23 cellular contexts compared by ENCODE assay signal in genomic region chr15:81191701-81192100, GRCh38. TPM values are rescaled to one million over a fixed set of nuclear protein-coding genes. Genes with fewer than 3 reads are reported as not detected.
DNase-seq lines count a peak whose midpoint lies in the region; ATAC-seq, FAIRE-seq and TF ChIP-seq lines count a peak whose summit lies in the region.
"Had no signal": no experiment of that assay in that cellular context is flagged by ENCODE, and none has a peak within 500 bp of the region (broad histone marks: within the 10 kb centered on the region; RNA-seq: fewer than 3 reads in every experiment).

No MANE protein-coding gene starts in this region.

- DNase-seq in right cardiac atrium (no peak), Right ventricle myocardium superior (no peak), mesenchymal stem cell (no peak), thyroid gland (no peak), C1 segment of cervical spinal cord (lab: John Stamatoyannopoulos, UW) (no peak), small intestine (no peak), NCI-H187 (lab: John Stamatoyannopoulos, UW) (no peak), OCI-M1 (lab: John Stamatoyannopoulos, UW) (no peak)
- DNase-seq: DMS 273 treated with DMSO at 0.1 percent for 48 hours, GDM1, HFFc6, Karpas-422, NCI-H1105, NCI-H1694, NCI-H226, NCI-H524 treated with DMSO at 0.1 percent for 48 hours, SHP77 had no signal

- peak overlapping the region; percentile 61 for H3K27ac ChIP-seq in right cardiac atrium (ENCODE audit: low read length)
- no peak overlapping the region for H3K27ac ChIP-seq in mesenchymal stem cell (ENCODE audit: low read length, poor library complexity, severe bottlenecking)
- H3K27ac ChIP-seq in thyroid gland: peak overlapping the region in 2 of 3 donors; percentile 3 to 24
- peak overlapping the region in 1 of 2 donors; percentile 27 for H3K27ac ChIP-seq in small intestine (ENCODE audit: low read depth in 1 of 2, low read length in 1 of 2)
- H3K27ac ChIP-seq: BLaER1 treated with 17β-estradiol and CSF1 and Interleukin-3, amounts not matched to agents 10 nM and 100 nM had no signal

- H3K79me1 ChIP-seq in mesenchymal stem cell (replicated peaks; ENCODE audit: low read length, poor library complexity, severe bottlenecking): no peaks in the 10 kb centered on the region

- no peak overlapping the region for H4K91ac ChIP-seq in mesenchymal stem cell (ENCODE audit: low read length)

- intact Hi-C loops in right cardiac atrium (cut with DNase I): no loop called here
- intact Hi-C loops in Right ventricle myocardium superior (cut with DNase I): no loop called here
- intact Hi-C loops in thyroid gland (cut with DNase I): no loop called here

- H3K23ac ChIP-seq in mesenchymal stem cell (ENCODE audit: low read length in 2 of 2): no peak overlapping the region

- H3K9me3 ChIP-seq in right cardiac atrium (ENCODE audit: control insufficient read depth, low read length) (no peaks in the 10 kb centered on the region), mesenchymal stem cell (ENCODE audit: control insufficient read depth, low read length) (no peaks in the 10 kb centered on the region), thyroid gland (no peaks in the 10 kb centered on the region), small intestine (ENCODE audit: control insufficient read depth, low read depth) (no peaks in the 10 kb centered on the region)
- H3K9me3 ChIP-seq: BLaER1 treated with 17β-estradiol and CSF1 and Interleukin-3, amounts not matched to agents 10 nM and 100 nM had no signal

- ATAC-seq in right cardiac atrium: no peak
- ATAC-seq in Right ventricle myocardium superior (ENCODE audit: poor library complexity): no peak
- ATAC-seq: GM12878, Panc1 had no signal

- H3K4me3 ChIP-seq in right cardiac atrium (ENCODE audit: low read length) (no peak overlapping the region), mesenchymal stem cell (ENCODE audit: insufficient read depth in 1 of 2, low read depth in 1 of 2, low read length in 2 of 2) (no peak overlapping the region), thyroid gland (replicated peaks in 1 of 3) (no peak overlapping the region), small intestine (ENCODE audit: low read depth in 1 of 2, low read length in 2 of 2) (no peak overlapping the region)
- H3K4me3 ChIP-seq: BLaER1 treated with 17β-estradiol and CSF1 and Interleukin-3, amounts not matched to agents 10 nM and 100 nM; GM12878 had no signal

- H4K8ac ChIP-seq in mesenchymal stem cell (ENCODE audit: low read length): no peak overlapping the region

- H3K4me1 ChIP-seq in right cardiac atrium (ENCODE audit: control insufficient read depth, insufficient read depth, low read length) (peaks cover 2% of the 10 kb centered on the region), mesenchymal stem cell (ENCODE audit: control insufficient read depth, insufficient read depth, low read depth, low read length) (no peaks in the 10 kb centered on the region), thyroid gland (peaks cover 9 to 12% of the 10 kb centered on the region in 2 donors), small intestine (ENCODE audit: control insufficient read depth in 2 of 2, insufficient read depth in 1 of 2, low read depth in 1 of 2, low read length in 1 of 2) (no peaks in the 10 kb centered on the region)

- H2BK5ac ChIP-seq in mesenchymal stem cell (ENCODE audit: low read depth, low read length, poor library complexity, severe bottlenecking): no peak overlapping the region

- H3K9ac ChIP-seq in mesenchymal stem cell (ENCODE audit: low read length): peak overlapping the region; percentile 1
- H3K9ac ChIP-seq: BLaER1 treated with 17β-estradiol and CSF1 and Interleukin-3, amounts not matched to agents 10 nM and 100 nM had no signal

- H2AK5ac ChIP-seq in mesenchymal stem cell (ENCODE audit: low read length, severe bottlenecking): no peak overlapping the region

- no peak overlapping the region for H3K4ac ChIP-seq in mesenchymal stem cell (ENCODE audit: low read depth in 1 of 2, low read length in 2 of 2)

- H3K18ac ChIP-seq in mesenchymal stem cell (ENCODE audit: low read depth in 1 of 2, low read length in 2 of 2): no peak overlapping the region

- no peaks in the 10 kb centered on the region for H3K36me3 ChIP-seq in mesenchymal stem cell (ENCODE audit: control insufficient read depth in 1 of 2, insufficient read depth in 2 of 2, low read depth in 1 of 2, low read length in 2 of 2)
- no peaks in the 10 kb centered on the region for H3K36me3 ChIP-seq in thyroid gland
- H3K36me3 ChIP-seq in small intestine (ENCODE audit: control insufficient read depth in 2 of 2, insufficient read depth in 2 of 2, low read length in 2 of 2): no peaks in the 10 kb centered on the region
- H3K36me3 ChIP-seq: BLaER1 treated with 17β-estradiol and CSF1 and Interleukin-3, amounts not matched to agents 10 nM and 100 nM had no signal

- TF ChIP-seq POLR2A in thyroid gland (IDR thresholded peaks at IDR 0.05): no peak

- no peak overlapping the region for H3K4me2 ChIP-seq in mesenchymal stem cell (ENCODE audit: low read length, poor library complexity, severe bottlenecking)
- H3K4me2 ChIP-seq: BLaER1 treated with 17β-estradiol and CSF1 and Interleukin-3, amounts not matched to agents 10 nM and 100 nM had no signal

- H3K14ac ChIP-seq in mesenchymal stem cell (ENCODE audit: low read length in 2 of 2): no peak overlapping the region

- H2BK15ac ChIP-seq in mesenchymal stem cell (ENCODE audit: low read depth, poor library complexity, severe bottlenecking): no peak overlapping the region

- no peak overlapping the region for H2BK120ac ChIP-seq in mesenchymal stem cell (ENCODE audit: low read depth, low read length)

- no peak overlapping the region for H2AFZ ChIP-seq in mesenchymal stem cell (ENCODE audit: low read depth, low read length)

- TF ChIP-seq CTCF in thyroid gland (IDR thresholded peaks at IDR 0.05): no peak

- no peaks in the 10 kb centered on the region for H3K27me3 ChIP-seq in right cardiac atrium (ENCODE audit: control insufficient read depth, insufficient read depth)
- no peaks in the 10 kb centered on the region for H3K27me3 ChIP-seq in mesenchymal stem cell (ENCODE audit: control insufficient read depth in 1 of 2, insufficient read depth in 1 of 2, low read length in 2 of 2)
- H3K27me3 ChIP-seq in thyroid gland: no peaks in the 10 kb centered on the region
- H3K27me3 ChIP-seq in small intestine (ENCODE audit: control insufficient read depth in 2 of 2, insufficient read depth in 2 of 2, low read length in 2 of 2): no peaks in the 10 kb centered on the region
- H3K27me3 ChIP-seq: BLaER1 treated with 17β-estradiol and CSF1 and Interleukin-3, amounts not matched to agents 10 nM and 100 nM had no signal

- FAIRE-seq in small intestine (lab: Jason Lieb, UNC): no peak
- FAIRE-seq: A204.1, GM12878, GM18507 had no signal

- WGBS in right cardiac atrium: 93% methylated on average over 3 of the region's 3 CpGs
- WGBS in mesenchymal stem cell: 71% methylated on average over 2 of the region's 3 CpGs
- WGBS in thyroid gland, 2 donors: 94 to 99% methylated on average over 3 of the region's 3 CpGs
- 88 to 89% (median 89%) methylated on average over 3 of the region's 3 CpGs for WGBS in small intestine, 3 donors

- no peak overlapping the region for H2BK12ac ChIP-seq in mesenchymal stem cell (ENCODE audit: low read length in 2 of 2)

RNA-seq across cellular contexts. Expression of gene IL16, which starts 5.0 kb away (rescaled TPM):
- total RNA-seq in right cardiac atrium: 1 to 10 TPM; 3.1 to 5.1 (median 4.1) TPM
- 4.7 TPM for polyA plus RNA-seq in right cardiac atrium
- total RNA-seq in Right ventricle myocardium superior: 2.7 TPM
- 0.01 TPM for polyA plus RNA-seq in mesenchymal stem cell (2013, experiment 1 of 2)
- not detected for polyA plus RNA-seq in mesenchymal stem cell (2013, experiment 2 of 2)
- total RNA-seq in thyroid gland: 10 to 100 TPM in 2 of 4 donors, 1 to 10 TPM in 2; 4.9 to 11.5 (median 8.4) TPM
- 1 to 10 TPM; 1.8 to 9.7 (median 7.7) TPM for polyA plus RNA-seq in small intestine
- total RNA-seq: HFFc6, HT-29 had no signal

RNA-seq across cellular contexts. Expression of gene CFAP161, which starts 57.6 kb away (rescaled TPM):
- 1 to 10 TPM in 2 of 4 donors, under 1 TPM in 2; 0.34 to 1.3 (median 0.80) TPM for total RNA-seq in right cardiac atrium
- 0.32 TPM for polyA plus RNA-seq in right cardiac atrium
- total RNA-seq in Right ventricle myocardium superior: 0.30 TPM
- polyA plus RNA-seq in mesenchymal stem cell (2013, experiment 1 of 2): not detected
- not detected for polyA plus RNA-seq in mesenchymal stem cell (2013, experiment 2 of 2)
- under 1 TPM in 3 of 4 donors, not detected in 1; 0.56 to 0.81 (median 0.78) TPM for total RNA-seq in thyroid gland
- under 1 TPM in 1 of 3 donors, not detected in 2; 0.31 TPM for polyA plus RNA-seq in small intestine
- polyA plus RNA-seq: GM12878 had no signal
